Comparison of ENCODE assay signal across 1 cellular context in genomic region chr20:58446938-58447265, GRCh38.
TF ChIP-seq lines count a peak whose summit lies in the region.

No MANE protein-coding gene starts in this region.

TF ChIP-seq in HepG2, 621 proteins besides CTCF, POLR2A, EP300 and RAD21:
- TF ChIP-seq ZNF235 (CRISPR knock-in tag; IDR thresholded peaks at IDR 0.05; ENCODE audit: borderline replicate concordance) (no peak), RBM22 (optimal IDR thresholded peaks at IDR 0.05; ENCODE audit: low read length) (peak; percentile 15), ZNF616 (CRISPR knock-in tag; IDR thresholded peaks at IDR 0.05; ENCODE audit: low read depth) (no peak)
